21 cellular contexts compared by ENCODE assay signal in the genomic region with DNA sequence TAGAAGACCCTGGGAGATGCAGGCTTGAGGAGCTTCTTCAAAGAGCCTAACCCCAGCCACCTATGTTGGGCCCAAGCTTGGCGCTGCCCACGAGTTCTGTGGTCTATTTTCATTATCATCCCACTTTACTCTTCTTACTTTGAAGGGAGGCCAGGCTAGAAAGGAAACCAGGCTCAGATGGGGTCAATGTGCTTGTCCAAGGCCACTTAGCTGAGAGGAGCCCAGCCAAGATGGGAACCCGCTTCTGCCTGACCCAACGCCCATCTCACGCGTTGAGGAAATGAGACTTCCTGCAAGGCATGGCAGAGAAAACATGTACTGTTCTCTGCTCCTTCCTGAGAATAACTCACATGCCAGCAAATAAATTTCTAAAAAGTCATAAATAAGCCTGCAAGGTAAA.
DNase-seq lines count a peak whose midpoint lies in the region; ATAC-seq, FAIRE-seq and TF ChIP-seq lines count a peak whose summit lies in the region.
"Had no signal": no experiment of that assay in that cellular context is flagged by ENCODE, and none has a peak within 500 bp of the region (broad histone marks: within the 10 kb centered on the region; RNA-seq: fewer than 3 reads in every experiment).

No MANE protein-coding gene starts in this region.

- no peak overlapping the region for H3K27ac ChIP-seq in gastrocnemius medialis
- H3K27ac ChIP-seq: brain microvascular endothelial cell, PC-9, SK-N-MC, suprapubic skin had no signal

- H3K4me3 Mint-ChIP-seq in naive thymus-derived CD8-positive, alpha-beta T cell = peak overlapping the region in 1 of 10 donors; percentile 28
- H3K4me3 Mint-ChIP-seq: activated naive CD4-positive, alpha-beta T cell treated with anti-CD3 and anti-CD28 coated beads for 36 hours had no signal

- POLR2A ChIA-PET in naive thymus-derived CD8-positive, alpha-beta T cell (lab: Charles Lee) = interaction anchor here (0.7 to 3.1 kb wide), 4 partner anchors 12 to 39 kb away, joined by 3 to 13 read pairs (median 4); no protein-coding TSS in a partner anchor

- no peak for FAIRE-seq in HTR-8/SVneo (lab: Jason Lieb, UNC)
- FAIRE-seq: keratinocyte, TTC549 had no signal

- no peaks in the 10 kb centered on the region for H3K27me3 ChIP-seq in gastrocnemius medialis
- H3K27me3 ChIP-seq: brain microvascular endothelial cell, MG63, suprapubic skin had no signal

- in situ Hi-C loops in gastrocnemius medialis (cut with MboI; ENCODE audit: low sequenced_read_pairs in 4 of 4) = no loop called here

- H3K36me3 ChIP-seq in gastrocnemius medialis = no peaks in the 10 kb centered on the region
- H3K36me3 ChIP-seq: brain microvascular endothelial cell, MG63, suprapubic skin had no signal

- DNase-seq in GDM1 (lab: John Stamatoyannopoulos, UW) (peak; percentile 4), UCSD-AML1 (lab: John Stamatoyannopoulos, UW; ENCODE audit: unreplicated experiment) (peak; percentile 42), iris pigment epithelial cell (ENCODE audit: low read depth) (peak; percentile 7), gastrocnemius medialis (peak; percentile 20 to 26), HTR-8/SVneo (ENCODE audit: insufficient read length, low spot score) (no peak), cerebellar nuclear complex (lab: John Stamatoyannopoulos, UW) (no peak), superior temporal gyrus (ENCODE audit: extremely low spot score) (no peak)
- DNase-seq in naive thymus-derived CD8-positive, alpha-beta T cell = no peak
- DNase-seq: activated CD4-positive, alpha-beta T cell treated with anti-CD3 and anti-CD28 coated beads, Interleukin-2, amount 50 U/mL, for 48 hours; activated naive CD4-positive, alpha-beta T cell treated with anti-CD3 and anti-CD28 coated beads for 36 hours; brain microvascular endothelial cell; MG63; mucosa of descending colon; NCI-H2081 treated with DMSO at 0.1 percent for 48 hours; NCI-H748 treated with DMSO at 0.1 percent for 48 hours; PC-9; stimulated activated CD4-positive, alpha-beta T cell treated with anti-CD3 and anti-CD28 coated beads, Interleukin-2, amount 100 ng/mL, for 48 hours had no signal

- no peak for ATAC-seq in gastrocnemius medialis
- no peak for ATAC-seq in naive thymus-derived CD8-positive, alpha-beta T cell
- ATAC-seq: mucosa of descending colon had no signal

- no peaks in the 10 kb centered on the region for H3K9me3 ChIP-seq in gastrocnemius medialis
- H3K9me3 ChIP-seq: MG63, mucosa of descending colon, suprapubic skin had no signal

- H3K27me3 Mint-ChIP-seq in naive thymus-derived CD8-positive, alpha-beta T cell = no peaks in the 10 kb centered on the region

- H3K36me3 Mint-ChIP-seq in naive thymus-derived CD8-positive, alpha-beta T cell = no peaks in the 10 kb centered on the region

- H3K4me3 ChIP-seq in gastrocnemius medialis = no peak overlapping the region
- H3K4me3 ChIP-seq: MG63, mucosa of descending colon, PC-9, SK-N-MC, suprapubic skin had no signal

- H3K4me1 ChIP-seq in gastrocnemius medialis = peaks cover 24 to 35% of the 10 kb centered on the region in 2 donors

- intact Hi-C loops in gastrocnemius medialis (cut with DNase I; ENCODE audit: low total_unique reads) = loop anchor here (5.0 to 10.0 kb wide), 2 partner anchors 176 to 554 kb away; a partner anchor contains a TSS

- no peak overlapping the region for H3K27ac Mint-ChIP-seq in naive thymus-derived CD8-positive, alpha-beta T cell
- H3K27ac Mint-ChIP-seq: activated naive CD4-positive, alpha-beta T cell treated with anti-CD3 and anti-CD28 coated beads for 36 hours had no signal

- no peak for TF ChIP-seq POLR2A in gastrocnemius medialis (IDR thresholded peaks at IDR 0.05)

- H3K9me3 Mint-ChIP-seq in naive thymus-derived CD8-positive, alpha-beta T cell = no peaks in the 10 kb centered on the region

- peaks cover 8 to 79% (median 53%) of the 10 kb centered on the region in 4 donors for H3K4me1 Mint-ChIP-seq in naive thymus-derived CD8-positive, alpha-beta T cell

- TF ChIP-seq CTCF in gastrocnemius medialis (IDR thresholded peaks at IDR 0.05 in 4 of 5, conservative IDR thresholded peaks at IDR 0.05 in 1 of 5) = no peak

Comparison
In these comparisons a context has a peak if more than half of its experiments do, and no peak if none do; other contexts are left out.
1. DNase-seq: peak in GDM1 (single experiment), UCSD-AML1 (single experiment), iris pigment epithelial cell (single experiment) and gastrocnemius medialis (2 of 2); none in HTR-8/SVneo (single experiment), naive thymus-derived CD8-positive, alpha-beta T cell (0 of 10), cerebellar nuclear complex (0 of 2) and superior temporal gyrus (single experiment).